ENCODE assay signal across 29 cellular contexts in genomic region chr17:72574675-72575510, GRCh38.
"Had no signal": no experiment of that assay in that cellular context is flagged by ENCODE, and none has a peak within 500 bp of the region (broad histone marks: within the 10 kb centered on the region; RNA-seq: fewer than 3 reads in every experiment).

No MANE protein-coding gene starts in this region.

- H3K4me3 Mint-ChIP-seq: activated CD4-positive, alpha-beta memory T cell treated with anti-CD3 and anti-CD28 coated beads for 36 hours; activated naive CD8-positive, alpha-beta T cell treated with anti-CD3 and anti-CD28 coated beads, Interleukin-2, amount 10 ng/mL, durations not matched to agents 7 days and 5 days; mesothelial cell of epicardium; naive thymus-derived CD8-positive, alpha-beta T cell; stimulated activated effector memory CD8-positive, alpha-beta T cell treated with anti-CD3 and anti-CD28 coated beads, Interleukin-12 subunit alpha, Interleukin-12 subunit beta, amount 100 ng/mL, for 72 hours had no signal

- H3K4me1 ChIP-seq: colonic mucosa, gastrocnemius medialis, parathyroid adenoma, uterus had no signal

- H3K79me2 ChIP-seq: parathyroid adenoma had no signal

- H3K4me3 ChIP-seq: colonic mucosa, esophagus squamous epithelium, gastrocnemius medialis, stomach, suprapubic skin, transverse colon, uterus had no signal

- H3K4me1 Mint-ChIP-seq: activated naive CD8-positive, alpha-beta T cell treated with anti-CD3 and anti-CD28 coated beads, Interleukin-2, amount 10 ng/mL, durations not matched to agents 7 days and 5 days; naive thymus-derived CD8-positive, alpha-beta T cell; stimulated activated effector memory CD8-positive, alpha-beta T cell treated with anti-CD3 and anti-CD28 coated beads, Interleukin-12 subunit alpha, Interleukin-12 subunit beta, amount 100 ng/mL, for 72 hours had no signal

- H3K36me3 ChIP-seq: brain microvascular endothelial cell, colonic mucosa, esophagus squamous epithelium, gastrocnemius medialis, stomach, suprapubic skin, transverse colon, uterus had no signal

- H3K9ac ChIP-seq: parathyroid adenoma had no signal

- H2AFZ ChIP-seq: parathyroid adenoma had no signal

- ATAC-seq: gastrocnemius medialis; left ventricle myocardium superior; naive thymus-derived CD8-positive, alpha-beta T cell; sciatic nerve; stimulated activated effector memory CD8-positive, alpha-beta T cell treated with anti-CD3 and anti-CD28 coated beads, Interleukin-12 subunit alpha, Interleukin-12 subunit beta, amount 100 ng/mL, for 72 hours had no signal

- DNase-seq: activated CD4-positive, alpha-beta memory T cell treated with anti-CD3 and anti-CD28 coated beads for 36 hours; activated CD4-positive, alpha-beta T cell treated with anti-CD3 and anti-CD28 coated beads for 4 hours; activated CD4-positive, CD25-positive, alpha-beta regulatory T cell; activated naive CD4-positive, alpha-beta T cell treated with Interleukin-2 at 50 U/mL for 16 hours; activated naive CD8-positive, alpha-beta T cell treated with anti-CD3 and anti-CD28 coated beads, Interleukin-2, amount 10 ng/mL, durations not matched to agents 7 days and 5 days; activated T-cell treated with anti-CD3 and anti-CD28 coated beads, Interleukin-2, amount 50 U/mL, for 48 hours; aorta; brain microvascular endothelial cell; central memory CD4-positive, alpha-beta T cell; colonic mucosa; esophagus squamous epithelium; gastrocnemius medialis; kidney glomerular epithelial cell; left ventricle myocardium superior; mammary epithelial cell; naive thymus-derived CD8-positive, alpha-beta T cell; nucleus accumbens; small intestine; stimulated activated CD4-positive, alpha-beta T cell treated with anti-CD3 and anti-CD28 coated beads, Interleukin-2, amount 100 ng/mL, for 24 hours; stomach; T-helper 9 cell; transverse colon; uterus had no signal

- H3K9me3 Mint-ChIP-seq: activated CD4-positive, alpha-beta memory T cell treated with anti-CD3 and anti-CD28 coated beads for 36 hours; activated naive CD8-positive, alpha-beta T cell treated with anti-CD3 and anti-CD28 coated beads, Interleukin-2, amount 10 ng/mL, durations not matched to agents 7 days and 5 days; endodermal cell; mesothelial cell of epicardium; naive thymus-derived CD8-positive, alpha-beta T cell; stimulated activated effector memory CD8-positive, alpha-beta T cell treated with anti-CD3 and anti-CD28 coated beads, Interleukin-12 subunit alpha, Interleukin-12 subunit beta, amount 100 ng/mL, for 72 hours had no signal

- H3K27me3 ChIP-seq: brain microvascular endothelial cell, colonic mucosa, transverse colon, uterus had no signal

- FAIRE-seq: small intestine had no signal

- H3K36me3 Mint-ChIP-seq: activated CD4-positive, alpha-beta memory T cell treated with anti-CD3 and anti-CD28 coated beads for 36 hours; activated naive CD8-positive, alpha-beta T cell treated with anti-CD3 and anti-CD28 coated beads, Interleukin-2, amount 10 ng/mL, durations not matched to agents 7 days and 5 days; mesothelial cell of epicardium; naive thymus-derived CD8-positive, alpha-beta T cell; stimulated activated effector memory CD8-positive, alpha-beta T cell treated with anti-CD3 and anti-CD28 coated beads, Interleukin-12 subunit alpha, Interleukin-12 subunit beta, amount 100 ng/mL, for 72 hours had no signal

- H3K27ac ChIP-seq: brain microvascular endothelial cell, colonic mucosa, esophagus squamous epithelium, gastrocnemius medialis, parathyroid adenoma, stomach, suprapubic skin, transverse colon, uterus had no signal

- H3K27ac Mint-ChIP-seq: activated CD4-positive, alpha-beta memory T cell treated with anti-CD3 and anti-CD28 coated beads for 36 hours; activated naive CD8-positive, alpha-beta T cell treated with anti-CD3 and anti-CD28 coated beads, Interleukin-2, amount 10 ng/mL, durations not matched to agents 7 days and 5 days; mesothelial cell of epicardium; naive thymus-derived CD8-positive, alpha-beta T cell; stimulated activated effector memory CD8-positive, alpha-beta T cell treated with anti-CD3 and anti-CD28 coated beads, Interleukin-12 subunit alpha, Interleukin-12 subunit beta, amount 100 ng/mL, for 72 hours had no signal

- H3K9me3 ChIP-seq: colonic mucosa, esophagus squamous epithelium, gastrocnemius medialis, stomach, suprapubic skin, transverse colon, uterus had no signal
